ENCODE assay signal across 8 cellular contexts in genomic region chr11:71787014-71787823, GRCh38. TPM values are rescaled to one million over a fixed set of nuclear protein-coding genes. Genes with fewer than 3 reads are reported as not detected.
DNase-seq lines count a peak whose midpoint lies in the region; ATAC-seq and TF ChIP-seq lines count a peak whose summit lies in the region.

No MANE protein-coding gene starts in this region.

- TF ChIP-seq CTCF in IMR-90 (conservative IDR thresholded peaks at IDR 0.05; ENCODE audit: low read depth, low read length): no peak

- H3K27ac ChIP-seq in IMR-90 (ENCODE audit: insufficient read depth, low read length): peak overlapping the region; percentile 94
- peak overlapping the region; percentile 41 for H3K27ac ChIP-seq in muscle layer of colon (ENCODE audit: low read depth, low read length)

- peak overlapping the region; percentile 99 for H2AK5ac ChIP-seq in IMR-90 (ENCODE audit: low read depth, low read length)

- no peak overlapping the region for H3K23ac ChIP-seq in IMR-90 (ENCODE audit: low read depth, low read length)

- peak overlapping the region; percentile 70; the same call in 1 of the 2 replicates for H4K91ac ChIP-seq in IMR-90 (ENCODE audit: insufficient read depth, low read depth, low read length)

- H2AFZ ChIP-seq in IMR-90 (replicated peaks; ENCODE audit: low read length, poor library complexity): peak overlapping the region; percentile 70

- H2BK15ac ChIP-seq in IMR-90 (ENCODE audit: low read depth, low read length): peak overlapping the region; percentile 61; the same call in 2 of the 3 replicates

- H3K4ac ChIP-seq in IMR-90 (ENCODE audit: low read depth, low read length): peak overlapping the region; percentile 96

- no peak for TF ChIP-seq RAD21 in IMR-90 (IDR thresholded peaks at IDR 0.05; ENCODE audit: low read length)

- 0 out of 2 replicates have a peak overlapping the region, but pooled peaks have one; percentile 38 for H3K56ac ChIP-seq in IMR-90 (ENCODE audit: extremely low read depth, insufficient read depth, low read length)

- intact Hi-C loops in IMR-90 (cut with micrococcal nuclease): no loop called here

- H3K9me3 ChIP-seq in IMR-90 (ENCODE audit: control insufficient read depth, insufficient read depth, low read length): no peaks in the 10 kb centered on the region
- no peaks in the 10 kb centered on the region for H3K9me3 ChIP-seq in muscle layer of colon (ENCODE audit: low read length)

- peak overlapping the region; percentile 91; the same call in 1 of the 2 replicates for H3K18ac ChIP-seq in IMR-90 (ENCODE audit: low read depth, low read length)

- no peak for TF ChIP-seq POLR2A in IMR-90 (IDR thresholded peaks at IDR 0.05; ENCODE audit: low read depth, low read length)

- no peaks in the 10 kb centered on the region for H4K20me1 ChIP-seq in IMR-90 (ENCODE audit: insufficient read depth, low read length)

- H4K8ac ChIP-seq in IMR-90 (ENCODE audit: low read depth in 2 of 2, low read length in 2 of 2): peak overlapping the region; percentile 87 to 98; a peak in 3 of 4 replicates

- H3K79me1 ChIP-seq in IMR-90 (ENCODE audit: low read depth in 1 of 2, low read length in 2 of 2): peaks cover 0 to 5% of the 10 kb centered on the region in 2 experiments; a peak in 1 of 4 replicates

- peak overlapping the region; percentile 64 for H3K14ac ChIP-seq in IMR-90 (replicated peaks; ENCODE audit: low read depth, low read length)

- H3K4me1 ChIP-seq in IMR-90 (ENCODE audit: control insufficient read depth, insufficient read depth, low read length) (0 out of 2 replicates have a peak, but pooled peaks cover 4% of the 10 kb centered on the region), muscle layer of colon (ENCODE audit: insufficient read depth, low read length) (no peaks in the 10 kb centered on the region)

- WGBS in IMR-90 (ENCODE audit: extremely low coverage in 2 of 2, insufficient read length in 1 of 2), 2 experiments: 0% methylated on average over 17 of the region's 67 CpGs; no CpG with 5 or more reads in 1 of the 2 experiments

- no TSS peak for BruUV-seq in IMR-90 (replicated peaks; lab: Mats Ljungman, UMichigan)

- H3K4me3 ChIP-seq in IMR-90 (ENCODE audit: insufficient read depth, low read depth, low read length) (peak overlapping the region; percentile 80), muscle layer of colon (ENCODE audit: low read depth in 1 of 2, low read length in 2 of 2) (peak overlapping the region; percentile 45 to 70)

- H3K36me3 ChIP-seq in IMR-90 (ENCODE audit: control insufficient read depth, insufficient read depth, low read length) (no peaks in the 10 kb centered on the region), muscle layer of colon (ENCODE audit: insufficient read depth, low read length) (no peaks in the 10 kb centered on the region)

- CTCF ChIA-PET in IMR-90 (lab: Yijun Ruan, JAX): no interaction called here

- H3K27me3 ChIP-seq in IMR-90 (ENCODE audit: control insufficient read depth, insufficient read depth, low read length) (no peaks in the 10 kb centered on the region), muscle layer of colon (ENCODE audit: control insufficient read depth in 1 of 2, insufficient read depth in 2 of 2, low read length in 2 of 2) (no peaks in the 10 kb centered on the region)

- H2BK120ac ChIP-seq in IMR-90 (ENCODE audit: low read depth, low read length): peak overlapping the region; percentile 83

- H3K9ac ChIP-seq in IMR-90 (ENCODE audit: low read depth, low read length) (peak overlapping the region; percentile 77), muscle layer of colon (ENCODE audit: low read length) (no peak overlapping the region)

- no peak overlapping the region for H2BK20ac ChIP-seq in IMR-90 (ENCODE audit: low read depth, low read length)

- dilution Hi-C loops in IMR-90 (cut with HindIII; ENCODE audit: low sequenced_read_pairs, unreplicated experiment): no loop called here

- H2BK5ac ChIP-seq in IMR-90 (ENCODE audit: low read depth, low read length, poor library complexity, severe bottlenecking): peak overlapping the region; percentile 94

- no peak overlapping the region for H2AK9ac ChIP-seq in IMR-90 (replicated peaks; ENCODE audit: low read depth, low read length, poor library complexity)

- POLR2A ChIA-PET in IMR-90 (lab: Charles Lee; ENCODE audit: unreplicated experiment): interaction anchor here (0.6 kb wide), 1 partner anchor 348 kb away, joined by 3 read pairs; no protein-coding TSS in a partner anchor

- 0 out of 2 replicates have a peak, but pooled peaks cover 5% of the 10 kb centered on the region for H3K9me1 ChIP-seq in IMR-90 (ENCODE audit: insufficient read depth, low read length)

- in situ Hi-C loops in IMR-90 (cut with MboI; ENCODE audit: low sequenced_read_pairs): no loop called here

- H4K5ac ChIP-seq in IMR-90 (ENCODE audit: low read depth, low read length): peak overlapping the region; percentile 93

- DNase-seq in DMS 273 treated with DMSO at 0.1 percent for 48 hours (lab: John Stamatoyannopoulos, UW) (peak; percentile 94), IMR-90 (peak; percentile 98), OCI-M2 (lab: John Stamatoyannopoulos, UW; ENCODE audit: unreplicated experiment) (peak; percentile 88)
- DNase-seq in activated T-cell treated with anti-CD3 and anti-CD28 coated beads, Interleukin-2, amount 50 U/mL, for 1 hour: peak; percentile 98
- peak; percentile 92 to 98 for DNase-seq in stimulated activated CD8-positive, alpha-beta memory T cell treated with anti-CD3 and anti-CD28 coated beads, Interleukin-7, amount 100 ng/mL, for 1 hour (ENCODE audit: low read depth in 2 of 2)

- peak overlapping the region; percentile 99 for H3K4me2 ChIP-seq in IMR-90 (ENCODE audit: low read depth, low read length)

- peak; percentile 99 for ATAC-seq in GM21528 (IDR thresholded peaks at IDR 0.05; ENCODE audit: low FRiP score, unreplicated experiment)
- ATAC-seq in IMR-90 (ENCODE audit: low read depth): peak; percentile 97
- peak; percentile 100 for ATAC-seq in esophagus mucosa

TF ChIP-seq in IMR-90, 13 proteins besides CTCF, POLR2A, EP300 and RAD21:
- TF ChIP-seq ELK1 (IDR thresholded peaks at IDR 0.05; ENCODE audit: borderline replicate concordance, low read depth, low read length) (no peak), CHD1 (IDR thresholded peaks at IDR 0.05; ENCODE audit: low read depth, low read length) (no peak), BHLHE40 (IDR thresholded peaks at IDR 0.05; ENCODE audit: low read depth, low read length) (no peak), FOS (IDR thresholded peaks at IDR 0.05; ENCODE audit: low read depth, low read length) (no peak), RFX5 (IDR thresholded peaks at IDR 0.05; ENCODE audit: low read depth, low read length) (no peak), USF2 (IDR thresholded peaks at IDR 0.05; ENCODE audit: low read depth, low read length) (peak; percentile 68; the same call in 1 of the 2 replicates), RCOR1 (IDR thresholded peaks at IDR 0.05; ENCODE audit: insufficient replicate concordance, low read length) (no peak)

RNA-seq across cellular contexts. Expression of gene DEFB108B, which starts 45.8 kb away (rescaled TPM):
- total RNA-seq in IMR-90 (2012; rRNA removed): not detected in 2 replicates
- not detected in 2 replicates for polyA plus RNA-seq in IMR-90 (2012; rRNA removed)
- polyA plus RNA-seq in IMR-90 (2012; cell fraction: cytosol; rRNA removed): not detected in 2 replicates
- polyA plus RNA-seq in IMR-90 (2012; cell fraction: nucleus; rRNA removed; ENCODE audit: low replicate concordance): not detected in 2 replicates
- not detected for total RNA-seq in esophagus mucosa

Comparison
In these comparisons a context has a peak if more than half of its experiments do, and no peak if none do; other contexts are left out.
1. Peak in every context shown above with its lines: DNase-seq, ATAC-seq, H3K4me3 ChIP-seq and H3K27ac ChIP-seq.